ENCODE assay signal across 9 cellular contexts in genomic region chr16:16075463-16076399, GRCh38.
A peak's percentile ranks its signal among the peaks of the same experiment; 100 is the strongest.
DNase-seq lines count a peak whose midpoint lies in the region; ATAC-seq and TF ChIP-seq lines count a peak whose summit lies in the region.
"Had no signal": no experiment of that assay in that cellular context is flagged by ENCODE, and none has a peak within 500 bp of the region (broad histone marks: within the 10 kb centered on the region; RNA-seq: fewer than 3 reads in every experiment).

No MANE protein-coding gene starts in this region.

- H4K20me1 ChIP-seq in BLaER1 treated with 17β-estradiol and CSF1 and Interleukin-3, amounts not matched to agents 10 nM and 100 nM: peaks cover 0 to 11% (median 0%) of the 10 kb centered on the region in 11 experiments; a peak in 4 of 22 replicates

- H3K36me3 ChIP-seq in BLaER1 treated with 17β-estradiol and CSF1 and Interleukin-3, amounts not matched to agents 10 nM and 100 nM: peaks cover 50 to 78% (median 68%) of the 10 kb centered on the region in 11 experiments
- H3K36me3 ChIP-seq in ovary: no peaks in the 10 kb centered on the region

- ATAC-seq in GM19463 (IDR thresholded peaks at IDR 0.05; ENCODE audit: unreplicated experiment) (no peak), GM21381 (IDR thresholded peaks at IDR 0.05; ENCODE audit: unreplicated experiment) (no peak)

- intact Hi-C loops in head of caudate nucleus (cut with DNase I): no loop called here
- intact Hi-C loops in ovary (cut with DNase I): no loop called here

- 41 to 57% (median 57%) methylated on average over 29 of the region's 29 CpGs for WGBS in ovary, 3 donors

- no peaks in the 10 kb centered on the region for H3K9me3 ChIP-seq in BLaER1 treated with 17β-estradiol and CSF1 and Interleukin-3, amounts not matched to agents 10 nM and 100 nM (replicated peaks in 1 of 11)
- H3K9me3 ChIP-seq in ovary: no peaks in the 10 kb centered on the region

- DNase-seq in SIG-M5 (lab: John Stamatoyannopoulos, UW): peak; percentile 80
- DNase-seq in head of caudate nucleus: peak in 35 of 42 donors; percentile 5 to 71 (median 34)
- peak; percentile 71 to 83 (median 79) for DNase-seq in ovary
- no peak for DNase-seq in NCI-H345 (lab: John Stamatoyannopoulos, UW)
- no peak for DNase-seq in SHP77 treated with DMSO at 0.1 percent for 48 hours (lab: John Stamatoyannopoulos, UW)
- DNase-seq: activated gamma-delta T cell treated with Interleukin-2 at 50 U/mL for 16 hours had no signal

- H3K4me2 ChIP-seq in BLaER1 treated with 17β-estradiol and CSF1 and Interleukin-3, amounts not matched to agents 10 nM and 100 nM: peak overlapping the region; percentile 69 to 92 (median 86)

- no peak for TF ChIP-seq POLR2A in ovary (IDR thresholded peaks at IDR 0.05)

- no peak for TF ChIP-seq EP300 in ovary (IDR thresholded peaks at IDR 0.05)

- H3K4me3 ChIP-seq in BLaER1 treated with 17β-estradiol and CSF1 and Interleukin-3, amounts not matched to agents 10 nM and 100 nM: peak overlapping the region in 5 of 10 experiments; percentile 39 to 58 (median 47); a peak in 12 of 20 replicates
- H3K4me3 ChIP-seq in ovary: no peak overlapping the region

- H3K4me1 ChIP-seq in BLaER1 treated with 17β-estradiol and CSF1 and Interleukin-3, amounts not matched to agents 10 nM and 100 nM: peaks cover 51 to 91% (median 86%) of the 10 kb centered on the region in 10 experiments
- peaks cover 8% of the 10 kb centered on the region for H3K4me1 ChIP-seq in ovary (ENCODE audit: insufficient read depth)

- H3K27me3 ChIP-seq in BLaER1 treated with 17β-estradiol and CSF1 and Interleukin-3, amounts not matched to agents 10 nM and 100 nM: no peaks in the 10 kb centered on the region
- no peaks in the 10 kb centered on the region for H3K27me3 ChIP-seq in ovary

- peak overlapping the region in 10 of 11 experiments; percentile 56 to 91 (median 86); a peak in 20 of 22 replicates for H3K27ac ChIP-seq in BLaER1 treated with 17β-estradiol and CSF1 and Interleukin-3, amounts not matched to agents 10 nM and 100 nM
- H3K27ac ChIP-seq in ovary: peak overlapping the region in 1 of 2 donors; percentile 6

- no peak for TF ChIP-seq CTCF in ovary (IDR thresholded peaks at IDR 0.05)

- H3K9ac ChIP-seq in BLaER1 treated with 17β-estradiol and CSF1 and Interleukin-3, amounts not matched to agents 10 nM and 100 nM: peak overlapping the region in 9 of 11 experiments; percentile 55 to 78 (median 70); a peak in 18 of 22 replicates

Comparison
In these comparisons a context has a peak if more than half of its experiments do, and no peak if none do; other contexts are left out.
1. DNase-seq: peak in SIG-M5 (single experiment), head of caudate nucleus (35 of 42) and ovary (5 of 5); none in NCI-H345 (single experiment) and SHP77 treated with DMSO at 0.1 percent for 48 hours (single experiment).